Comparison of ENCODE assay signal across 18 cellular contexts in genomic region chr5:132484386-132484715, GRCh38. TPM values are rescaled to one million over a fixed set of nuclear protein-coding genes. Genes with fewer than 3 reads are reported as not detected.
DNase-seq lines count a peak whose midpoint lies in the region; ATAC-seq and TF ChIP-seq lines count a peak whose summit lies in the region.
"Had no signal": no experiment of that assay in that cellular context is flagged by ENCODE, and none has a peak within 500 bp of the region (broad histone marks: within the 10 kb centered on the region; RNA-seq: fewer than 3 reads in every experiment).

No MANE protein-coding gene starts in this region.

- H2AK5ac ChIP-seq in mesendoderm (ENCODE audit: low read length) = no peak overlapping the region

- H3K36me3 ChIP-seq in RWPE2 (ENCODE audit: low read depth) = peaks cover 69% of the 10 kb centered on the region
- H3K36me3 ChIP-seq in spleen = peaks cover 14 to 90% (median 76%) of the 10 kb centered on the region in 6 donors
- peaks cover 12% of the 10 kb centered on the region for H3K36me3 ChIP-seq in mesendoderm (ENCODE audit: control insufficient read depth, insufficient read depth, low read length)

- H4K5ac ChIP-seq in mesendoderm (ENCODE audit: low read length) = no peak overlapping the region

- peaks cover 2% of the 10 kb centered on the region for H3K79me1 ChIP-seq in mesendoderm (ENCODE audit: low read length)

- no peak overlapping the region for H3K9ac ChIP-seq in mesendoderm (ENCODE audit: low read length)

- no peak overlapping the region for H3K4ac ChIP-seq in mesendoderm (ENCODE audit: low read depth, low read length)

- no peak for ATAC-seq in RWPE2 (ENCODE audit: low read depth)
- ATAC-seq in activated naive CD8-positive, alpha-beta T cell treated with anti-CD3 and anti-CD28 coated beads, Interleukin-2, amount 50 U/mL, for 24 hours = no peak

- H3K4me1 ChIP-seq in RWPE2 (ENCODE audit: insufficient read depth, poor library complexity, severe bottlenecking) (peaks cover 20% of the 10 kb centered on the region), spleen (peaks cover 47 to 100% (median 88%) of the 10 kb centered on the region in 6 donors), mesendoderm (ENCODE audit: control insufficient read depth, low read depth, low read length) (no peaks in the 10 kb centered on the region)

- WGBS in spleen, 5 donors = 57 to 77% (median 67%) methylated on average over 3 of the region's 3 CpGs
- no CpG with 5 or more reads among the region's 3 CpGs for WGBS in mesendoderm (ENCODE audit: extremely low coverage, insufficient coverage, low lambda C conversion rate)

- peak overlapping the region; percentile 30 for H3K4me3 Mint-ChIP-seq in T-helper 1 cell treated with Interleukin-12 subunit alpha and Interleukin-12 subunit beta and Interleukin-4 antibody, amounts not matched to agents 30 μg/mL and 1 μg/mL, for 36 hours
- H3K4me3 Mint-ChIP-seq in activated naive CD8-positive, alpha-beta T cell treated with anti-CD3 and anti-CD28 coated beads, Interleukin-2, amount 50 U/mL, for 24 hours = peak overlapping the region; percentile 26

- CTCF ChIA-PET in GM10248 (lab: Yijun Ruan, JAX) = interaction anchor here (0.9 to 2.1 kb wide), 6 partner anchors 7 to 49 kb away, joined by 3 to 8 read pairs (median 4); no protein-coding TSS in a partner anchor

- H3K27me3 ChIP-seq in RWPE2 (ENCODE audit: insufficient read depth, poor library complexity, severe bottlenecking) = no peaks in the 10 kb centered on the region
- no peaks in the 10 kb centered on the region for H3K27me3 ChIP-seq in spleen (replicated peaks in 1 of 7)
- H3K27me3 ChIP-seq in mesendoderm (ENCODE audit: insufficient read depth, low read length, poor library complexity) = no peaks in the 10 kb centered on the region

- POLR2A ChIA-PET in GM10248 (lab: Yijun Ruan, JAX) = interaction anchor here (0.9 to 1.9 kb wide), 6 partner anchors 12 to 62 kb away, joined by 3 to 6 read pairs (median 6); no protein-coding TSS in a partner anchor

- no peak overlapping the region for H2BK15ac ChIP-seq in mesendoderm (replicated peaks; ENCODE audit: low read depth)

- H2BK120ac ChIP-seq in mesendoderm (ENCODE audit: low read depth, low read length) = no peak overlapping the region

- no peak overlapping the region for H2BK5ac ChIP-seq in mesendoderm (ENCODE audit: low read length)

- intact Hi-C loops in spleen (cut with DNase I; ENCODE audit: low total_unique reads) = no loop called here

- H3K27ac ChIP-seq in RWPE2 (ENCODE audit: poor library complexity, severe bottlenecking) = peak overlapping the region; percentile 37
- peak overlapping the region in 6 of 8 donors; percentile 20 to 100 (median 100) for H3K27ac ChIP-seq in spleen
- H3K27ac ChIP-seq in mesendoderm (ENCODE audit: low read depth, low read length) = no peak overlapping the region
- H3K27ac ChIP-seq: 22Rv1 had no signal

- DNase-seq in T-helper 1 cell (no peak), RWPE2 (ENCODE audit: low spot score) (peak; percentile 46), spleen (peak; percentile 63), amniotic stem cell (lab: John Stamatoyannopoulos, UW) (no peak), mesendoderm (no peak), GM10248 (ENCODE audit: extremely low spot score) (no peak)
- DNase-seq in activated naive CD8-positive, alpha-beta T cell treated with anti-CD3 and anti-CD28 coated beads, Interleukin-2, amount 50 U/mL, for 24 hours = no peak
- DNase-seq: GDM1, GOT3, KBM-7, NCI-H187, NCI-H82, SHP77 had no signal

- H4K8ac ChIP-seq in mesendoderm (ENCODE audit: low read depth, low read length) = no peak overlapping the region

- no peak for TF ChIP-seq CTCF in RWPE2 (IDR thresholded peaks at IDR 0.05; ENCODE audit: poor library complexity, severe bottlenecking)
- no peak for TF ChIP-seq CTCF in spleen (IDR thresholded peaks at IDR 0.05 in 8 of 11, conservative IDR thresholded peaks at IDR 0.05 in 3 of 11)
- no peak for TF ChIP-seq CTCF in GM10248 (IDR thresholded peaks at IDR 0.05; ENCODE audit: control extremely low read depth, extremely low read depth, low read depth, missing control alignments)

- no peaks in the 10 kb centered on the region for H3K9me3 Mint-ChIP-seq in T-helper 1 cell treated with Interleukin-12 subunit alpha and Interleukin-12 subunit beta and Interleukin-4 antibody, amounts not matched to agents 30 μg/mL and 1 μg/mL, for 36 hours
- no peaks in the 10 kb centered on the region for H3K9me3 Mint-ChIP-seq in activated naive CD8-positive, alpha-beta T cell treated with anti-CD3 and anti-CD28 coated beads, Interleukin-2, amount 50 U/mL, for 24 hours

- TF ChIP-seq POLR2A in spleen (IDR thresholded peaks at IDR 0.05) = no peak

- H3K9me3 ChIP-seq in RWPE2 (ENCODE audit: severe bottlenecking) (no peaks in the 10 kb centered on the region), spleen (no peaks in the 10 kb centered on the region)
- H3K9me3 ChIP-seq: Caco-2 had no signal

- peaks cover 75% of the 10 kb centered on the region for H3K36me3 Mint-ChIP-seq in T-helper 1 cell treated with Interleukin-12 subunit alpha and Interleukin-12 subunit beta and Interleukin-4 antibody, amounts not matched to agents 30 μg/mL and 1 μg/mL, for 36 hours (ENCODE audit: low read depth)
- peaks cover 73% of the 10 kb centered on the region for H3K36me3 Mint-ChIP-seq in activated naive CD8-positive, alpha-beta T cell treated with anti-CD3 and anti-CD28 coated beads, Interleukin-2, amount 50 U/mL, for 24 hours (ENCODE audit: low read depth)

- H3K23ac ChIP-seq in mesendoderm (ENCODE audit: low read length) = no peak overlapping the region

- no peaks in the 10 kb centered on the region for H3K27me3 Mint-ChIP-seq in T-helper 1 cell treated with Interleukin-12 subunit alpha and Interleukin-12 subunit beta and Interleukin-4 antibody, amounts not matched to agents 30 μg/mL and 1 μg/mL, for 36 hours (ENCODE audit: low read depth)
- H3K27me3 Mint-ChIP-seq in activated naive CD8-positive, alpha-beta T cell treated with anti-CD3 and anti-CD28 coated beads, Interleukin-2, amount 50 U/mL, for 24 hours = no peaks in the 10 kb centered on the region

- peaks cover 58% of the 10 kb centered on the region for H3K4me1 Mint-ChIP-seq in T-helper 1 cell treated with Interleukin-12 subunit alpha and Interleukin-12 subunit beta and Interleukin-4 antibody, amounts not matched to agents 30 μg/mL and 1 μg/mL, for 36 hours (ENCODE audit: low read depth)
- peaks cover 80% of the 10 kb centered on the region for H3K4me1 Mint-ChIP-seq in activated naive CD8-positive, alpha-beta T cell treated with anti-CD3 and anti-CD28 coated beads, Interleukin-2, amount 50 U/mL, for 24 hours

- H3K27ac Mint-ChIP-seq in T-helper 1 cell treated with Interleukin-12 subunit alpha and Interleukin-12 subunit beta and Interleukin-4 antibody, amounts not matched to agents 30 μg/mL and 1 μg/mL, for 36 hours = peak overlapping the region; percentile 71
- peak overlapping the region; percentile 91 for H3K27ac Mint-ChIP-seq in activated naive CD8-positive, alpha-beta T cell treated with anti-CD3 and anti-CD28 coated beads, Interleukin-2, amount 50 U/mL, for 24 hours

- H3K79me2 ChIP-seq in mesendoderm (ENCODE audit: control insufficient read depth, insufficient read depth, low read length) = no peaks in the 10 kb centered on the region

- no peak overlapping the region for H3K18ac ChIP-seq in mesendoderm (ENCODE audit: low read length)

- no peak overlapping the region for H3K56ac ChIP-seq in mesendoderm (ENCODE audit: low read length)

- H3K4me2 ChIP-seq in mesendoderm (ENCODE audit: low read length) = no peak overlapping the region

- no peak overlapping the region for H3K4me3 ChIP-seq in RWPE2 (ENCODE audit: severe bottlenecking)
- peak overlapping the region in 1 of 8 donors; percentile 5 for H3K4me3 ChIP-seq in spleen
- H3K4me3 ChIP-seq in mesendoderm (ENCODE audit: low read length) = no peak overlapping the region

RNA-seq across cellular contexts. Expression of gene IRF1, which starts 6.2 kb away (rescaled TPM):
- 100 to 1,000 TPM; 146 to 307 (median 165) TPM for total RNA-seq in spleen
- 100 to 1,000 TPM in 1 of 3 donors, 10 to 100 TPM in 2; 57.9 to 113 (median 59.7) TPM for polyA plus RNA-seq in spleen
- polyA plus RNA-seq in mesendoderm (2013, experiment 1 of 2) = 4.5 TPM
- polyA plus RNA-seq in mesendoderm (2013, experiment 2 of 2) = 4.1 TPM

RNA-seq across cellular contexts. Expression of gene IL5, which starts 59.0 kb away (rescaled TPM):
- total RNA-seq in spleen = not detected
- not detected for polyA plus RNA-seq in spleen
- not detected for polyA plus RNA-seq in mesendoderm (2013, experiment 1 of 2)
- polyA plus RNA-seq in mesendoderm (2013, experiment 2 of 2) = not detected
- total RNA-seq: Caco-2, kidney epithelial cell, renal cortical epithelial cell had no signal

Comparison
In these comparisons a context has a peak if more than half of its experiments do, and no peak if none do; other contexts are left out.
1. DNase-seq: peak in RWPE2 (single experiment) and spleen (single experiment); none in T-helper 1 cell (0 of 5), activated naive CD8-positive, alpha-beta T cell treated with anti-CD3 and anti-CD28 coated beads, Interleukin-2, amount 50 U/mL, for 24 hours (single experiment), amniotic stem cell (single experiment), mesendoderm (single experiment) and GM10248 (single experiment).